ENCODE assay signal across 19 cellular contexts in genomic region chr16:19781196-19781595, GRCh38.
DNase-seq lines count a peak whose midpoint lies in the region; ATAC-seq, FAIRE-seq and TF ChIP-seq lines count a peak whose summit lies in the region.
"Had no signal": no experiment of that assay in that cellular context is flagged by ENCODE, and none has a peak within 500 bp of the region (broad histone marks: within the 10 kb centered on the region; RNA-seq: fewer than 3 reads in every experiment).

No MANE protein-coding gene starts in this region.

- intact Hi-C loops in right lobe of liver (cut with DNase I): no loop called here

- no peak for ATAC-seq in right lobe of liver
- ATAC-seq: GM23338, Panc1 had no signal

- no peaks in the 10 kb centered on the region for H3K27me3 Mint-ChIP-seq in type B pancreatic cell
- H3K27me3 Mint-ChIP-seq in H9 (ENCODE audit: low read depth): no peaks in the 10 kb centered on the region

- H2BK20ac ChIP-seq in H1 (ENCODE audit: low read length) (no peak overlapping the region), H9 (ENCODE audit: low read depth, low read length, poor library complexity, severe bottlenecking) (no peak overlapping the region)

- H3K4ac ChIP-seq in H1 (replicated peaks; ENCODE audit: insufficient read length, low read depth, low read length): no peak overlapping the region
- no peak overlapping the region for H3K4ac ChIP-seq in H9 (ENCODE audit: low read depth, low read length)

- H3K36me3 ChIP-seq in adipocyte (ENCODE audit: control insufficient read depth, insufficient read depth, low read length, severe bottlenecking): no peaks in the 10 kb centered on the region
- H3K36me3 ChIP-seq in H1 (ENCODE audit: control insufficient read depth in 2 of 4, insufficient read depth in 4 of 4, low read length in 3 of 4): no peaks in the 10 kb centered on the region
- H3K36me3 ChIP-seq in right lobe of liver: no peaks in the 10 kb centered on the region
- H3K36me3 ChIP-seq: BLaER1 treated with 17β-estradiol and CSF1 and Interleukin-3, amounts not matched to agents 10 nM and 100 nM; MG63 had no signal

- H2BK120ac ChIP-seq in H1 (replicated peaks; ENCODE audit: low read depth, low read length) (no peak overlapping the region), H9 (ENCODE audit: low read depth, low read length, poor library complexity, severe bottlenecking) (no peak overlapping the region)

- 98% methylated on average over 5 of the region's 5 CpGs; no CpG with 5 or more reads in 1 of the 2 experiments for WGBS in H1 (ENCODE audit: extremely low coverage in 1 of 2, insufficient coverage in 1 of 2, insufficient read length in 1 of 2, insufficient replicate concordance in 2 of 2, low coverage in 1 of 2, low lambda C conversion rate in 2 of 2, missing lambda C conversion rate in 1 of 2), 2 experiments
- WGBS in right lobe of liver (ENCODE audit: insufficient coverage, low coverage, low lambda C conversion rate, missing lambda C conversion rate): 87% methylated on average over 5 of the region's 5 CpGs
- no CpG with 5 or more reads among the region's 5 CpGs for WGBS in H9 (ENCODE audit: extremely low coverage, insufficient read length, low lambda C conversion rate)

- no peaks in the 10 kb centered on the region for H3K27me3 ChIP-seq in adipocyte (replicated peaks; ENCODE audit: control insufficient read depth, insufficient read depth, low read length)
- H3K27me3 ChIP-seq in H1 (replicated peaks in 1 of 4; ENCODE audit: control insufficient read depth in 3 of 4, extremely low read depth in 1 of 4, insufficient read depth in 3 of 4, low read length in 3 of 4): no peaks in the 10 kb centered on the region
- no peaks in the 10 kb centered on the region for H3K27me3 ChIP-seq in right lobe of liver
- H3K27me3 ChIP-seq in H9 (ENCODE audit: insufficient read depth, low read length): no peaks in the 10 kb centered on the region
- H3K27me3 ChIP-seq: BLaER1 treated with 17β-estradiol and CSF1 and Interleukin-3, amounts not matched to agents 10 nM and 100 nM; MG63 had no signal

- H2BK15ac ChIP-seq in H1 (ENCODE audit: low read length) (0 out of 2 replicates have a peak overlapping the region, but pooled peaks have one; percentile 5), H9 (ENCODE audit: low read depth, low read length) (no peak overlapping the region)

- DNase-seq in adipocyte (ENCODE audit: low read depth) (peak; percentile 17), H1 (ENCODE audit: low read depth in 1 of 2, low spot score in 2 of 2) (peak in 1 of 2 experiments; percentile 8), iris pigment epithelial cell (ENCODE audit: low read depth) (peak; percentile 73), type B pancreatic cell (ENCODE audit: extremely low spot score, unreplicated experiment) (no peak), right lobe of liver (no peak), H9 (no peak), glomerular visceral epithelial cell (ENCODE audit: extremely low spot score) (no peak)
- DNase-seq: GF-D8, HFFc6, MG63, NCI-H187 treated with DMSO at 0.1 percent for 48 hours, NCI-H2171, NCI-H446 treated with DMSO at 0.1 percent for 48 hours, NCI-H748 treated with DMSO at 0.1 percent for 48 hours, SHP77 had no signal

- TF ChIP-seq EP300 in H1 (IDR thresholded peaks at IDR 0.05; ENCODE audit: borderline replicate concordance in 1 of 2, low read depth in 2 of 2, low read length in 2 of 2): no peak

- peaks cover 40% of the 10 kb centered on the region for H3K4me1 Mint-ChIP-seq in type B pancreatic cell (ENCODE audit: unreplicated experiment)
- H3K4me1 Mint-ChIP-seq in H9: peaks cover 3 to 11% of the 10 kb centered on the region in 2 experiments

- H4K91ac ChIP-seq in H1 (replicated peaks; ENCODE audit: insufficient read length, low read length) (no peak overlapping the region), H9 (ENCODE audit: insufficient read length, low read depth, low read length) (no peak overlapping the region)

- H3K27ac ChIP-seq in H1 (ENCODE audit: low read depth, low read length) (no peak overlapping the region), right lobe of liver (no peak overlapping the region), H9 (ENCODE audit: insufficient read length, low read depth, low read length) (no peak overlapping the region)
- H3K27ac ChIP-seq: BLaER1 treated with 17β-estradiol and CSF1 and Interleukin-3, amounts not matched to agents 10 nM and 100 nM; KMS-11 had no signal

- H3K4me2 ChIP-seq in H1 (ENCODE audit: insufficient read depth in 1 of 2, low read depth in 2 of 2, low read length in 2 of 2): no peak overlapping the region
- H3K4me2 ChIP-seq in H9 (ENCODE audit: insufficient read depth, insufficient read length, low read length): no peak overlapping the region
- H3K4me2 ChIP-seq: BLaER1 treated with 17β-estradiol and CSF1 and Interleukin-3, amounts not matched to agents 10 nM and 100 nM; GM23338; KMS-11 had no signal

- H3K56ac ChIP-seq in H1 (replicated peaks; ENCODE audit: insufficient read length, low read depth, low read length) (no peak overlapping the region), H9 (ENCODE audit: insufficient read length, low read depth, low read length) (no peak overlapping the region)

- H3K4me3 ChIP-seq in adipocyte (ENCODE audit: low read length) (no peak overlapping the region), H1 (ENCODE audit: extremely low read depth in 1 of 4, insufficient read depth in 2 of 4, low read depth in 3 of 4, low read length in 4 of 4) (no peak overlapping the region), right lobe of liver (no peak overlapping the region)
- H3K4me3 ChIP-seq: BLaER1 treated with 17β-estradiol and CSF1 and Interleukin-3, amounts not matched to agents 10 nM and 100 nM; GM23338; MG63 had no signal

- H3K4me1 ChIP-seq in adipocyte (ENCODE audit: control insufficient read depth, insufficient read depth, low read length) (peaks cover 45% of the 10 kb centered on the region), H1 (replicated peaks in 1 of 4; ENCODE audit: control insufficient read depth in 3 of 4, insufficient read depth in 4 of 4, low read length in 3 of 4) (no peaks in the 10 kb centered on the region), right lobe of liver (no peaks in the 10 kb centered on the region), H9 (ENCODE audit: insufficient read depth, low read length) (no peaks in the 10 kb centered on the region)

- H3K9ac ChIP-seq in adipocyte (ENCODE audit: low read length): no peak overlapping the region
- no peak overlapping the region for H3K9ac ChIP-seq in H1 (replicated peaks in 1 of 4; ENCODE audit: extremely low read depth in 1 of 4, low read depth in 3 of 4, low read length in 3 of 4)
- no peak overlapping the region for H3K9ac ChIP-seq in H9 (ENCODE audit: extremely low read depth, insufficient read length, low read length)
- H3K9ac ChIP-seq: BLaER1 treated with 17β-estradiol and CSF1 and Interleukin-3, amounts not matched to agents 10 nM and 100 nM; KMS-11 had no signal

- H3K79me2 ChIP-seq in H1 (ENCODE audit: control insufficient read depth in 1 of 2, insufficient read depth in 2 of 2, low read length in 2 of 2): no peaks in the 10 kb centered on the region
- H3K79me2 ChIP-seq in H9 (ENCODE audit: insufficient read depth, low read length): no peaks in the 10 kb centered on the region

- H3K9me3 Mint-ChIP-seq in type B pancreatic cell (no peaks in the 10 kb centered on the region), H9 (no peaks in the 10 kb centered on the region)
- H3K9me3 Mint-ChIP-seq: GM23338, HFFc6 had no signal

- H4K5ac ChIP-seq in H1 (ENCODE audit: insufficient read length, low read depth, low read length) (no peak overlapping the region), H9 (ENCODE audit: insufficient read length, low read depth, low read length) (no peak overlapping the region)

- H3K79me1 ChIP-seq in H1 (ENCODE audit: low read depth, low read length) (no peaks in the 10 kb centered on the region), H9 (ENCODE audit: insufficient read depth, low read depth, low read length, poor library complexity, severe bottlenecking) (no peaks in the 10 kb centered on the region)

- H3K23ac ChIP-seq in H1 (ENCODE audit: insufficient read length): no peak overlapping the region
- H3K23ac ChIP-seq in H9 (ENCODE audit: insufficient read length, low read depth, low read length): no peak overlapping the region

- H3K4me3 Mint-ChIP-seq in type B pancreatic cell: no peak overlapping the region
- H3K4me3 Mint-ChIP-seq in H9: no peak overlapping the region
- H3K4me3 Mint-ChIP-seq: GM23338, HFFc6 had no signal

- H3K36me3 Mint-ChIP-seq in type B pancreatic cell (peaks cover 4% of the 10 kb centered on the region), H9 (ENCODE audit: insufficient read depth in 1 of 3, low read depth in 3 of 3) (no peaks in the 10 kb centered on the region; a peak in 1 of 7 replicates)

- FAIRE-seq in H1 (lab: Jason Lieb, UNC): no peak

- H2BK12ac ChIP-seq in H1 (ENCODE audit: low read depth, low read length): no peak overlapping the region
- no peak overlapping the region for H2BK12ac ChIP-seq in H9 (ENCODE audit: insufficient read length, low read depth, low read length)

- H3K14ac ChIP-seq in H1 (ENCODE audit: insufficient read length): no peak overlapping the region
- H3K14ac ChIP-seq in H9 (ENCODE audit: insufficient read depth, low read length): no peak overlapping the region

- TF ChIP-seq RAD21 in H1 (IDR thresholded peaks at IDR 0.05 in 1 of 2, conservative IDR thresholded peaks at IDR 0.05 in 1 of 2; ENCODE audit: low read depth in 2 of 2, low read length in 2 of 2): no peak

- POLR2A ChIA-PET in H1 (lab: Charles Lee; ENCODE audit: partially characterized antibody): interaction anchor here (1.5 kb wide), 1 partner anchor 27 kb away, joined by 3 read pairs; no protein-coding TSS in a partner anchor

- H4K20me1 ChIP-seq in H1 (replicated peaks in 1 of 2; ENCODE audit: control insufficient read depth in 1 of 2, insufficient read depth in 2 of 2, low read length in 2 of 2) (no peaks in the 10 kb centered on the region), H9 (ENCODE audit: control insufficient read depth, insufficient read depth, insufficient read length) (no peaks in the 10 kb centered on the region)
- H4K20me1 ChIP-seq: BLaER1 treated with 17β-estradiol and CSF1 and Interleukin-3, amounts not matched to agents 10 nM and 100 nM had no signal

- no peak for TF ChIP-seq POLR2A in H1 (IDR thresholded peaks at IDR 0.05; ENCODE audit: control extremely low read depth in 1 of 2, low read depth in 2 of 2, low read length in 2 of 2)
- no peak for TF ChIP-seq POLR2A in right lobe of liver (IDR thresholded peaks at IDR 0.05)

- H2AK5ac ChIP-seq in H1 (ENCODE audit: low read depth, low read length) (no peak overlapping the region), H9 (ENCODE audit: insufficient read length, low read length) (no peak overlapping the region)

- H3K9me3 ChIP-seq in adipocyte (ENCODE audit: control insufficient read depth, low read length) (no peaks in the 10 kb centered on the region), H1 (ENCODE audit: insufficient read depth in 2 of 2, low read depth in 1 of 2, low read length in 1 of 2) (no peaks in the 10 kb centered on the region), right lobe of liver (no peaks in the 10 kb centered on the region), H9 (ENCODE audit: control insufficient read depth, low read depth, low read length) (no peaks in the 10 kb centered on the region)
- H3K9me3 ChIP-seq: BLaER1 treated with 17β-estradiol and CSF1 and Interleukin-3, amounts not matched to agents 10 nM and 100 nM; MG63 had no signal

- H3K23me2 ChIP-seq in H1 (ENCODE audit: low read depth, low read length): no peaks in the 10 kb centered on the region
- H3K23me2 ChIP-seq in H9 (ENCODE audit: insufficient read length, low read depth, low read length, poor library complexity, severe bottlenecking): no peaks in the 10 kb centered on the region

- H3T11ph ChIP-seq in H9 (ENCODE audit: low read length): no peak overlapping the region

- TF ChIP-seq CTCF in H1 (IDR thresholded peaks at IDR 0.05; ENCODE audit: control extremely low read depth in 1 of 3, insufficient read depth in 1 of 3, low read depth in 1 of 3, low read length in 3 of 3) (no peak), type B pancreatic cell (conservative IDR thresholded peaks at IDR 0.05) (no peak), right lobe of liver (IDR thresholded peaks at IDR 0.05) (no peak), H9 (conservative IDR thresholded peaks at IDR 0.05) (no peak)

- no peak overlapping the region for H4K8ac ChIP-seq in H1 (ENCODE audit: extremely low read depth, insufficient read depth, low read length)
- H4K8ac ChIP-seq in H9 (replicated peaks; ENCODE audit: insufficient read length, low read depth, low read length): no peak overlapping the region

- CTCF ChIA-PET in H1 (lab: Charles Lee; ENCODE audit: partially characterized antibody): no interaction called here

- no peak overlapping the region for H2BK5ac ChIP-seq in H1 (ENCODE audit: low read depth, low read length)
- no peak overlapping the region for H2BK5ac ChIP-seq in H9 (ENCODE audit: insufficient read length, low read length)

- peak overlapping the region; percentile 12 for H3K27ac Mint-ChIP-seq in type B pancreatic cell
- peak overlapping the region in 1 of 3 experiments; percentile 30; a peak in 2 of 7 replicates for H3K27ac Mint-ChIP-seq in H9
- H3K27ac Mint-ChIP-seq: GM23338, HFFc6 had no signal

- H3K18ac ChIP-seq in H1 (ENCODE audit: extremely low read depth, low read length) (no peak overlapping the region), H9 (ENCODE audit: insufficient read length, low read depth, low read length) (no peak overlapping the region)

- H2AFZ ChIP-seq in H1 (ENCODE audit: low read length) (no peak overlapping the region), H9 (ENCODE audit: low read length) (no peak overlapping the region)
- H2AFZ ChIP-seq: GM23338 had no signal

Comparison
In these comparisons a context has a peak if more than half of its experiments do, and no peak if none do; other contexts are left out.
1. DNase-seq: peak in adipocyte (single experiment) and iris pigment epithelial cell (single experiment); none in type B pancreatic cell (single experiment), right lobe of liver (0 of 3), H9 (single experiment) and glomerular visceral epithelial cell (single experiment).